ENCODE assay signal across 8 cellular contexts in the genomic region with DNA sequence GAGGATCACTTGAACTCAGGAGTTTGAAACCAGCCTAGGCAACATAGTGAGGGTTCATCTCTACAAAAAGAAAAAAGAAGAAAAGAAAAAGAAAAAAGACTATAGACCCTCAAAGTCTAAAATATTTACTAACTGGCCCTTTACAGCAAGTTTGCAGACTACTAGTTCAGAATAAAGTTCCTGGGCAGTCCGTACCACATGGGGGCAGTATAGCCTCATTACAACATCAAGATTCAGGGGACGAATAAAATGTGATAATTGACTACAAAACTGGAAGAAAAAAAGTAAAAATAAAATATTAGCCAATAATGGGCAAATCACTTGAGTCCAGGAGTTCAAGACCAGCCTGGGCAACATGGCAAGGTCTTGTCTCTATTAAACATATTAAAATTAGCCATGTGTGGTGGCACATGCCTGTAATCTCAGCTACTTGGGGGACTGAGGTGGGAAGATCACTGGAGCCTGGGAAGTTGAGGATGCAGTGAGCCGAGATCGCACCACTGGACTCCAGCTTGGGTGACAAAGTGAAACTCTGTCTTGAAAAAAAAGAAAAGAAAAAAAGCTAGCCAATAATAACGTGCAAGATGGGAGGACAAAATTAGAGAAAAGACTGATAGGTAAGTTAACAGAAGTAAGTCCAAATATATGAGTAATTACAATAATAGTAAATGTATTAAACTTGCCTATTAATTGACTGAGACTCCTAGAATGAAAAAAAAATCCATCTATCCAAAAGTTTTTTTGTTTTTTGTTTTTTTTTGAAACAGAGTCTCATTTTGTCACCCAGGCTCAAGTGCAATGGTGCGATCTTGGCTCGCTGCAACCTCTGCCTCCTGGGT.
DNase-seq lines count a peak whose midpoint lies in the region; ATAC-seq and TF ChIP-seq lines count a peak whose summit lies in the region.

No MANE protein-coding gene starts in this region.

- TF ChIP-seq CTCF in DOHH2 (IDR thresholded peaks at IDR 0.05; ENCODE audit: low read depth, low read length, poor library complexity, severe bottlenecking), result peak; percentile 77
- peak; percentile 78 for TF ChIP-seq CTCF in MM.1S (IDR thresholded peaks at IDR 0.05; ENCODE audit: low read length)
- peak; percentile 61 for TF ChIP-seq CTCF in neural cell (IDR thresholded peaks at IDR 0.05; ENCODE audit: poor library complexity, severe bottlenecking)

- H2AFZ ChIP-seq in MM.1S (ENCODE audit: low read length), result no peak overlapping the region
- no peak overlapping the region for H2AFZ ChIP-seq in neural cell (ENCODE audit: low read depth, low read length)

- H3K4me3 ChIP-seq in DOHH2 (ENCODE audit: low read length) (no peak overlapping the region), MM.1S (ENCODE audit: low read length) (no peak overlapping the region), neural cell (ENCODE audit: low read length) (no peak overlapping the region)

- ATAC-seq in GM21367 (IDR thresholded peaks at IDR 0.05; ENCODE audit: unreplicated experiment), result no peak
- no peak for ATAC-seq in GM18867 (IDR thresholded peaks at IDR 0.05; ENCODE audit: unreplicated experiment)

- H3F3A ChIP-seq in DOHH2 (ENCODE audit: control insufficient read depth, insufficient read depth), result peaks cover 7% of the 10 kb centered on the region; the same call in 1 of the 2 replicates
- no peaks in the 10 kb centered on the region for H3F3A ChIP-seq in MM.1S (ENCODE audit: insufficient read depth, low read length)
- no peaks in the 10 kb centered on the region for H3F3A ChIP-seq in neural cell (ENCODE audit: insufficient read depth, low read length, poor library complexity, severe bottlenecking)

- no peaks in the 10 kb centered on the region for H4K20me1 ChIP-seq in DOHH2 (ENCODE audit: control insufficient read depth, insufficient read depth, low read depth, low read length)
- no peaks in the 10 kb centered on the region for H4K20me1 ChIP-seq in MM.1S (ENCODE audit: insufficient read depth, low read length)
- no peaks in the 10 kb centered on the region for H4K20me1 ChIP-seq in neural cell (ENCODE audit: insufficient read depth)

- H3K9ac ChIP-seq in MM.1S (ENCODE audit: low read length), result no peak overlapping the region
- no peak overlapping the region for H3K9ac ChIP-seq in neural cell (ENCODE audit: low read length)

- no peaks in the 10 kb centered on the region for H3K79me2 ChIP-seq in DOHH2 (ENCODE audit: control insufficient read depth, low read length)
- no peaks in the 10 kb centered on the region for H3K79me2 ChIP-seq in MM.1S (ENCODE audit: low read length)
- H3K79me2 ChIP-seq in neural cell (replicated peaks; ENCODE audit: insufficient read depth, low read length), result no peaks in the 10 kb centered on the region

- TF ChIP-seq EP300 in neural cell (conservative IDR thresholded peaks at IDR 0.05; ENCODE audit: poor library complexity, severe bottlenecking), result no peak

- H3K27ac ChIP-seq in DOHH2 (ENCODE audit: low read depth, low read length) (no peak overlapping the region), MM.1S (ENCODE audit: low read length) (no peak overlapping the region), neural cell (ENCODE audit: low read length) (no peak overlapping the region)

- no peaks in the 10 kb centered on the region; the same call in 1 of the 2 replicates for H3K36me3 ChIP-seq in DOHH2 (ENCODE audit: control insufficient read depth, low read length)
- H3K36me3 ChIP-seq in MM.1S (replicated peaks; ENCODE audit: insufficient read depth, low read length), result no peaks in the 10 kb centered on the region
- no peaks in the 10 kb centered on the region for H3K36me3 ChIP-seq in neural cell (ENCODE audit: insufficient read depth, low read length)

- H3K9me2 ChIP-seq in DOHH2 (replicated peaks; ENCODE audit: control insufficient read depth, low read length), result no peaks in the 10 kb centered on the region
- H3K9me2 ChIP-seq in MM.1S (replicated peaks; ENCODE audit: insufficient read depth, low read length), result no peaks in the 10 kb centered on the region
- H3K9me2 ChIP-seq in neural cell (ENCODE audit: insufficient read depth, low read length), result no peaks in the 10 kb centered on the region

- DNase-seq in MM.1S (peak; percentile 61), T-helper 9 cell (peak; percentile 48), cerebellar cortex (ENCODE audit: low spot score) (peak; percentile 35), HuH-7.5 (ENCODE audit: low spot score) (no peak)

- H3K27me3 ChIP-seq in DOHH2 (ENCODE audit: control insufficient read depth, low read length) (no peaks in the 10 kb centered on the region), MM.1S (replicated peaks; ENCODE audit: insufficient read depth, low read length) (0 out of 2 replicates have a peak, but pooled peaks cover 6% of the 10 kb centered on the region), neural cell (ENCODE audit: insufficient read depth, low read depth, low read length) (no peaks in the 10 kb centered on the region)

- peak; percentile 62 for TF ChIP-seq RAD21 in neural cell (conservative IDR thresholded peaks at IDR 0.05)

- H3K4me1 ChIP-seq in DOHH2 (ENCODE audit: control insufficient read depth, low read length), result peaks cover 37% of the 10 kb centered on the region
- H3K4me1 ChIP-seq in MM.1S (ENCODE audit: low read length), result no peaks in the 10 kb centered on the region

- H3K4me2 ChIP-seq in DOHH2 (ENCODE audit: low read length), result no peak overlapping the region
- H3K4me2 ChIP-seq in MM.1S (ENCODE audit: low read depth, low read length), result no peak overlapping the region
- no peak overlapping the region for H3K4me2 ChIP-seq in neural cell (ENCODE audit: low read length)

- H3K9me3 ChIP-seq in DOHH2 (ENCODE audit: control insufficient read depth, insufficient read depth, low read length), result peaks cover 14% of the 10 kb centered on the region; the same call in 1 of the 2 replicates
- no peaks in the 10 kb centered on the region for H3K9me3 ChIP-seq in MM.1S (replicated peaks; ENCODE audit: insufficient read depth, low read length)
- H3K9me3 ChIP-seq in neural cell (ENCODE audit: low read length), result no peaks in the 10 kb centered on the region

TF ChIP-seq in neural cell, 6 proteins besides CTCF, POLR2A, EP300 and RAD21:
- peak; percentile 63 for TF ChIP-seq SMC3 (conservative IDR thresholded peaks at IDR 0.05; ENCODE audit: poor library complexity)
- no peak for TF ChIP-seq MXI1 (conservative IDR thresholded peaks at IDR 0.05; ENCODE audit: poor library complexity, severe bottlenecking)
TF ChIP-seq in neural cell: peak in this region for 1.
